ENCODE assay signal across 1 cellular context in the genomic region with DNA sequence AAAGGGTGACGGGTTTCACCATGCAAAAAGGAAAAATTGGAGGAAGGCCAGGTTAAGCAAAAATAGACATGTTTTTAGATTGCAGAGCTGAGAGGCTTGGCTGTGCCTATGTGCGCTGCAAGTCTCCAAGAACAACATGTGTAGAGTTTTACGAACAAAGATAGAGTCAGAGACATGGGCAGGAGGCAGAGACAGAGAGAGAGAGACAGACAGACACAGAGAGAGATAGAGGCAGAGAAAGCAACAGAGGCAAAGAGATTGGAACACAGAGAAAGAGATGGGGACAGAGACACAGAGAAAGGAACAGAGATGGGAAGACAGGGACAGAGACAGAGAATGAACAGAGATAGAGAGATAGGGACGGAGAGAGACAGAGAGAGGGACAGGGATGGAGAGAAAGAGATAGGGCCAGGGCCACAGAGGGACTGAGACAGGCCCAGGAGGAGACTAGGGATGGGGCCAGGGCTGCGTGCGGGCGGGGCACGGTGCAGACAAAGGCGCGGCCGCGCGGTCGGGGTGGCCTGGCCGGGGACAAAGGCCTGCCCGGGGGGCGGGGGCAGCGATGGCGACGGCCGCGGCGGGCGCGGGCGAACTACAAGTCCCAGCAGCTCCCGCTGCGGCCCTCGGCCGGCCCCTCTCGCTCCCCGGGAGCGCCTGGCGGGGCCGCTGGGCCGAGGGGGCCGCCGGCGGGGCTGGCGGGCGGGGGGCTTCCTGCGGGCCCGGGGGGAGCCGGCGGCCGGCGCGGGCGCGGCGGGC.
TF ChIP-seq lines count a peak whose summit lies in the region.

A gene (plus strand): TSS at position 633 of the 756 bp plus-strand sequence. CDS start 3,140 bp downstream, outside the sequence.

TF ChIP-seq in HepG2, 621 proteins besides CTCF, POLR2A, EP300 and RAD21 (continued from another document and continues in another):
- TF ChIP-seq, protein P1, sequence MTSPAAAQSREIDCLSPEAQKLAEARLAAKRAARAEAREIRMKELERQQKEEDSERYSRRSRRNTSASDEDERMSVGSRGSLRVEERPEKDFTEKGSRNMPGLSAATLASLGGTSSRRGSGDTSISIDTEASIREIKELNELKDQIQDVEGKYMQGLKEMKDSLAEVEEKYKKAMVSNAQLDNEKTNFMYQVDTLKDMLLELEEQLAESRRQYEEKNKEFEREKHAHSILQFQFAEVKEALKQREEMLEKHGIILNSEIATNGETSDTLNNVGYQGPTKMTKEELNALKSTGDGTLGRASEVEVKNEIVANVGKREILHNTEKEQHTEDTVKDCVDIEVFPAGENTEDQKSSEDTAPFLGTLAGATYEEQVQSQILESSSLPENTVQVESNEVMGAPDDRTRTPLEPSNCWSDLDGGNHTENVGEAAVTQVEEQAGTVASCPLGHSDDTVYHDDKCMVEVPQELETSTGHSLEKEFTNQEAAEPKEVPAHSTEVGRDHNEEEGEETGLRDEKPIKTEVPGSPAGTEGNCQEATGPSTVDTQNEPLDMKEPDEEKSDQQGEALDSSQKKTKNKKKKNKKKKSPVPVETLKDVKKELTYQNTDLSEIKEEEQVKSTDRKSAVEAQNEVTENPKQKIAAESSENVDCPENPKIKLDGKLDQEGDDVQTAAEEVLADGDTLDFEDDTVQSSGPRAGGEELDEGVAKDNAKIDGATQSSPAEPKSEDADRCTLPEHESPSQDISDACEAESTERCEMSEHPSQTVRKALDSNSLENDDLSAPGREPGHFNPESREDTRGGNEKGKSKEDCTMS (CRISPR knock-in tag; conservative IDR thresholded peaks at IDR 0.05), result no peak
- TF ChIP-seq ZKSCAN5 (CRISPR knock-in tag; IDR thresholded peaks at IDR 0.05) (no peak), TEAD3 (CRISPR knock-in tag; optimal IDR thresholded peaks at IDR 0.05; ENCODE audit: borderline replicate concordance) (peak; percentile 35), MBNL3 (CRISPR knock-in tag; conservative IDR thresholded peaks at IDR 0.05) (no peak), SIN3A (IDR thresholded peaks at IDR 0.05; ENCODE audit: borderline replicate concordance, low read depth, low read length) (no peak), MYC (CRISPR knock-in tag; IDR thresholded peaks at IDR 0.05; ENCODE audit: borderline replicate concordance) (peak; percentile 56), STAT5B (CRISPR knock-in tag; IDR thresholded peaks at IDR 0.05) (no peak), SUZ12 (IDR thresholded peaks at IDR 0.05; ENCODE audit: low read depth, low read length) (peak; percentile 40; the same call in 1 of the 2 replicates), MAF1 (CRISPR knock-in tag; IDR thresholded peaks at IDR 0.05; ENCODE audit: borderline replicate concordance) (no peak), SOX13 (IDR thresholded peaks at IDR 0.05) (no peak), SOX13 (CRISPR knock-in tag; conservative IDR thresholded peaks at IDR 0.05 in 1 of 2, IDR thresholded peaks at IDR 0.05 in 1 of 2) (peak in 1 of 2 experiments; percentile 71; a peak in 2 of 4 replicates), ZNF501 (CRISPR knock-in tag; IDR thresholded peaks at IDR 0.05) (no peak), MXI1 (IDR thresholded peaks at IDR 0.05; ENCODE audit: borderline replicate concordance, low read depth, low read length) (peak; percentile 12; the same call in 1 of the 3 replicates), SMAD9 (CRISPR knock-in tag; IDR thresholded peaks at IDR 0.05) (no peak), SMARCC2 (IDR thresholded peaks at IDR 0.05) (no peak), NBN (conservative IDR thresholded peaks at IDR 0.05) (no peak), POLR2AphosphoS2 (IDR thresholded peaks at IDR 0.05; ENCODE audit: low read depth, low read length) (no peak), GABPA (IDR thresholded peaks at IDR 0.05; ENCODE audit: low read depth, low read length) (0 out of 2 replicates have a peak, but pooled peaks have one; percentile 25), GABPA (CRISPR knock-in tag; IDR thresholded peaks at IDR 0.05; ENCODE audit: low read depth) (no peak), ZNF607 (CRISPR knock-in tag; IDR thresholded peaks at IDR 0.05; ENCODE audit: borderline replicate concordance) (no peak), IKZF4 (CRISPR knock-in tag; IDR thresholded peaks at IDR 0.05; ENCODE audit: borderline replicate concordance, low read depth, not compliant biosample characterization) (no peak), ZNF777 (CRISPR knock-in tag; IDR thresholded peaks at IDR 0.05) (no peak), NFRKB (IDR thresholded peaks at IDR 0.05) (no peak)
- TF ChIP-seq, protein P2, sequence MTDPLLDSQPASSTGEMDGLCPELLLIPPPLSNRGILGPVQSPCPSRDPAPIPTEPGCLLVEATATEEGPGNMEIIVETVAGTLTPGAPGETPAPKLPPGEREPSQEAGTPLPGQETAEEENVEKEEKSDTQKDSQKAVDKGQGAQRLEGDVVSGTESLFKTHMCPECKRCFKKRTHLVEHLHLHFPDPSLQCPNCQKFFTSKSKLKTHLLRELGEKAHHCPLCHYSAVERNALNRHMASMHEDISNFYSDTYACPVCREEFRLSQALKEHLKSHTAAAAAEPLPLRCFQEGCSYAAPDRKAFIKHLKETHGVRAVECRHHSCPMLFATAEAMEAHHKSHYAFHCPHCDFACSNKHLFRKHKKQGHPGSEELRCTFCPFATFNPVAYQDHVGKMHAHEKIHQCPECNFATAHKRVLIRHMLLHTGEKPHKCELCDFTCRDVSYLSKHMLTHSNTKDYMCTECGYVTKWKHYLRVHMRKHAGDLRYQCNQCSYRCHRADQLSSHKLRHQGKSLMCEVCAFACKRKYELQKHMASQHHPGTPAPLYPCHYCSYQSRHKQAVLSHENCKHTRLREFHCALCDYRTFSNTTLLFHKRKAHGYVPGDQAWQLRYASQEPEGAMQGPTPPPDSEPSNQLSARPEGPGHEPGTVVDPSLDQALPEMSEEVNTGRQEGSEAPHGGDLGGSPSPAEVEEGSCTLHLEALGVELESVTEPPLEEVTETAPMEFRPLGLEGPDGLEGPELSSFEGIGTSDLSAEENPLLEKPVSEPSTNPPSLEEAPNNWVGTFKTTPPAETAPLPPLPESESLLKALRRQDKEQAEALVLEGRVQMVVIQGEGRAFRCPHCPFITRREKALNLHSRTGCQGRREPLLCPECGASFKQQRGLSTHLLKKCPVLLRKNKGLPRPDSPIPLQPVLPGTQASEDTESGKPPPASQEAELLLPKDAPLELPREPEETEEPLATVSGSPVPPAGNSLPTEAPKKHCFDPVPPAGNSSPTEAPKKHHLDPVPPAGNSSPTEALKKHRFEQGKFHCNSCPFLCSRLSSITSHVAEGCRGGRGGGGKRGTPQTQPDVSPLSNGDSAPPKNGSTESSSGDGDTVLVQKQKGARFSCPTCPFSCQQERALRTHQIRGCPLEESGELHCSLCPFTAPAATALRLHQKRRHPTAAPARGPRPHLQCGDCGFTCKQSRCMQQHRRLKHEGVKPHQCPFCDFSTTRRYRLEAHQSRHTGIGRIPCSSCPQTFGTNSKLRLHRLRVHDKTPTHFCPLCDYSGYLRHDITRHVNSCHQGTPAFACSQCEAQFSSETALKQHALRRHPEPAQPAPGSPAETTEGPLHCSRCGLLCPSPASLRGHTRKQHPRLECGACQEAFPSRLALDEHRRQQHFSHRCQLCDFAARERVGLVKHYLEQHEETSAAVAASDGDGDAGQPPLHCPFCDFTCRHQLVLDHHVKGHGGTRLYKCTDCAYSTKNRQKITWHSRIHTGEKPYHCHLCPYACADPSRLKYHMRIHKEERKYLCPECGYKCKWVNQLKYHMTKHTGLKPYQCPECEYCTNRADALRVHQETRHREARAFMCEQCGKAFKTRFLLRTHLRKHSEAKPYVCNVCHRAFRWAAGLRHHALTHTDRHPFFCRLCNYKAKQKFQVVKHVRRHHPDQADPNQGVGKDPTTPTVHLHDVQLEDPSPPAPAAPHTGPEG (CRISPR knock-in tag; IDR thresholded peaks at IDR 0.05), result peak; percentile 77
- TF ChIP-seq, protein P3, sequence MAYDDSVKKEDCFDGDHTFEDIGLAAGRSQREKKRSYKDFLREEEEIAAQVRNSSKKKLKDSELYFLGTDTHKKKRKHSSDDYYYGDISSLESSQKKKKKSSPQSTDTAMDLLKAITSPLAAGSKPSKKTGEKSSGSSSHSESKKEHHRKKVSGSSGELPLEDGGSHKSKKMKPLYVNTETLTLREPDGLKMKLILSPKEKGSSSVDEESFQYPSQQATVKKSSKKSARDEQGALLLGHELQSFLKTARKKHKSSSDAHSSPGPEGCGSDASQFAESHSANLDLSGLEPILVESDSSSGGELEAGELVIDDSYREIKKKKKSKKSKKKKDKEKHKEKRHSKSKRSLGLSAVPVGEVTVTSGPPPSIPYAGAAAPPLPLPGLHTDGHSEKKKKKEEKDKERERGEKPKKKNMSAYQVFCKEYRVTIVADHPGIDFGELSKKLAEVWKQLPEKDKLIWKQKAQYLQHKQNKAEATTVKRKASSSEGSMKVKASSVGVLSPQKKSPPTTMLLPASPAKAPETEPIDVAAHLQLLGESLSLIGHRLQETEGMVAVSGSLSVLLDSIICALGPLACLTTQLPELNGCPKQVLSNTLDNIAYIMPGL (CRISPR knock-in tag; IDR thresholded peaks at IDR 0.05; ENCODE audit: borderline replicate concordance in 1 of 2, low read depth in 1 of 2), result 0 out of 4 replicates have a peak, but pooled peaks of 1 of the 2 experiments have one; percentile 0
- TF ChIP-seq, protein P4, sequence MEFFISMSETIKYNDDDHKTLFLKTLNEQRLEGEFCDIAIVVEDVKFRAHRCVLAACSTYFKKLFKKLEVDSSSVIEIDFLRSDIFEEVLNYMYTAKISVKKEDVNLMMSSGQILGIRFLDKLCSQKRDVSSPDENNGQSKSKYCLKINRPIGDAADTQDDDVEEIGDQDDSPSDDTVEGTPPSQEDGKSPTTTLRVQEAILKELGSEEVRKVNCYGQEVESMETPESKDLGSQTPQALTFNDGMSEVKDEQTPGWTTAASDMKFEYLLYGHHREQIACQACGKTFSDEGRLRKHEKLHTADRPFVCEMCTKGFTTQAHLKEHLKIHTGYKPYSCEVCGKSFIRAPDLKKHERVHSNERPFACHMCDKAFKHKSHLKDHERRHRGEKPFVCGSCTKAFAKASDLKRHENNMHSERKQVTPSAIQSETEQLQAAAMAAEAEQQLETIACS (CRISPR knock-in tag; IDR thresholded peaks at IDR 0.05), result no peak
- TF ChIP-seq, protein P5, sequence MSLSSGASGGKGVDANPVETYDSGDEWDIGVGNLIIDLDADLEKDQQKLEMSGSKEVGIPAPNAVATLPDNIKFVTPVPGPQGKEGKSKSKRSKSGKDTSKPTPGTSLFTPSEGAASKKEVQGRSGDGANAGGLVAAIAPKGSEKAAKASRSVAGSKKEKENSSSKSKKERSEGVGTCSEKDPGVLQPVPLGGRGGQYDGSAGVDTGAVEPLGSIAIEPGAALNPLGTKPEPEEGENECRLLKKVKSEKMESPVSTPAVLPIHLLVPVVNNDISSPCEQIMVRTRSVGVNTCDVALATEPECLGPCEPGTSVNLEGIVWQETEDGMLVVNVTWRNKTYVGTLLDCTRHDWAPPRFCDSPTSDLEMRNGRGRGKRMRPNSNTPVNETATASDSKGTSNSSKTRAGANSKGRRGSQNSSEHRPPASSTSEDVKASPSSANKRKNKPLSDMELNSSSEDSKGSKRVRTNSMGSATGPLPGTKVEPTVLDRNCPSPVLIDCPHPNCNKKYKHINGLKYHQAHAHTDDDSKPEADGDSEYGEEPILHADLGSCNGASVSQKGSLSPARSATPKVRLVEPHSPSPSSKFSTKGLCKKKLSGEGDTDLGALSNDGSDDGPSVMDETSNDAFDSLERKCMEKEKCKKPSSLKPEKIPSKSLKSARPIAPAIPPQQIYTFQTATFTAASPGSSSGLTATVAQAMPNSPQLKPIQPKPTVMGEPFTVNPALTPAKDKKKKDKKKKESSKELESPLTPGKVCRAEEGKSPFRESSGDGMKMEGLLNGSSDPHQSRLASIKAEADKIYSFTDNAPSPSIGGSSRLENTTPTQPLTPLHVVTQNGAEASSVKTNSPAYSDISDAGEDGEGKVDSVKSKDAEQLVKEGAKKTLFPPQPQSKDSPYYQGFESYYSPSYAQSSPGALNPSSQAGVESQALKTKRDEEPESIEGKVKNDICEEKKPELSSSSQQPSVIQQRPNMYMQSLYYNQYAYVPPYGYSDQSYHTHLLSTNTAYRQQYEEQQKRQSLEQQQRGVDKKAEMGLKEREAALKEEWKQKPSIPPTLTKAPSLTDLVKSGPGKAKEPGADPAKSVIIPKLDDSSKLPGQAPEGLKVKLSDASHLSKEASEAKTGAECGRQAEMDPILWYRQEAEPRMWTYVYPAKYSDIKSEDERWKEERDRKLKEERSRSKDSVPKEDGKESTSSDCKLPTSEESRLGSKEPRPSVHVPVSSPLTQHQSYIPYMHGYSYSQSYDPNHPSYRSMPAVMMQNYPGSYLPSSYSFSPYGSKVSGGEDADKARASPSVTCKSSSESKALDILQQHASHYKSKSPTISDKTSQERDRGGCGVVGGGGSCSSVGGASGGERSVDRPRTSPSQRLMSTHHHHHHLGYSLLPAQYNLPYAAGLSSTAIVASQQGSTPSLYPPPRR (CRISPR knock-in tag; IDR thresholded peaks at IDR 0.05; ENCODE audit: borderline replicate concordance), result no peak
- TF ChIP-seq, protein P6, sequence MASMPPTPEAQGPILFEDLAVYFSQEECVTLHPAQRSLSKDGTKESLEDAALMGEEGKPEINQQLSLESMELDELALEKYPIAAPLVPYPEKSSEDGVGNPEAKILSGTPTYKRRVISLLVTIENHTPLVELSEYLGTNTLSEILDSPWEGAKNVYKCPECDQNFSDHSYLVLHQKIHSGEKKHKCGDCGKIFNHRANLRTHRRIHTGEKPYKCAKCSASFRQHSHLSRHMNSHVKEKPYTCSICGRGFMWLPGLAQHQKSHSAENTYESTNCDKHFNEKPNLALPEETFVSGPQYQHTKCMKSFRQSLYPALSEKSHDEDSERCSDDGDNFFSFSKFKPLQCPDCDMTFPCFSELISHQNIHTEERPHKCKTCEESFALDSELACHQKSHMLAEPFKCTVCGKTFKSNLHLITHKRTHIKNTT (CRISPR knock-in tag; IDR thresholded peaks at IDR 0.05), result no peak
- TF ChIP-seq, protein P7, sequence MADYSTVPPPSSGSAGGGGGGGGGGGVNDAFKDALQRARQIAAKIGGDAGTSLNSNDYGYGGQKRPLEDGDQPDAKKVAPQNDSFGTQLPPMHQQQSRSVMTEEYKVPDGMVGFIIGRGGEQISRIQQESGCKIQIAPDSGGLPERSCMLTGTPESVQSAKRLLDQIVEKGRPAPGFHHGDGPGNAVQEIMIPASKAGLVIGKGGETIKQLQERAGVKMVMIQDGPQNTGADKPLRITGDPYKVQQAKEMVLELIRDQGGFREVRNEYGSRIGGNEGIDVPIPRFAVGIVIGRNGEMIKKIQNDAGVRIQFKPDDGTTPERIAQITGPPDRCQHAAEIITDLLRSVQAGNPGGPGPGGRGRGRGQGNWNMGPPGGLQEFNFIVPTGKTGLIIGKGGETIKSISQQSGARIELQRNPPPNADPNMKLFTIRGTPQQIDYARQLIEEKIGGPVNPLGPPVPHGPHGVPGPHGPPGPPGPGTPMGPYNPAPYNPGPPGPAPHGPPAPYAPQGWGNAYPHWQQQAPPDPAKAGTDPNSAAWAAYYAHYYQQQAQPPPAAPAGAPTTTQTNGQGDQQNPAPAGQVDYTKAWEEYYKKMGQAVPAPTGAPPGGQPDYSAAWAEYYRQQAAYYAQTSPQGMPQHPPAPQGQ (CRISPR knock-in tag; IDR thresholded peaks at IDR 0.05; ENCODE audit: borderline replicate concordance), result no peak
- TF ChIP-seq, protein P8, sequence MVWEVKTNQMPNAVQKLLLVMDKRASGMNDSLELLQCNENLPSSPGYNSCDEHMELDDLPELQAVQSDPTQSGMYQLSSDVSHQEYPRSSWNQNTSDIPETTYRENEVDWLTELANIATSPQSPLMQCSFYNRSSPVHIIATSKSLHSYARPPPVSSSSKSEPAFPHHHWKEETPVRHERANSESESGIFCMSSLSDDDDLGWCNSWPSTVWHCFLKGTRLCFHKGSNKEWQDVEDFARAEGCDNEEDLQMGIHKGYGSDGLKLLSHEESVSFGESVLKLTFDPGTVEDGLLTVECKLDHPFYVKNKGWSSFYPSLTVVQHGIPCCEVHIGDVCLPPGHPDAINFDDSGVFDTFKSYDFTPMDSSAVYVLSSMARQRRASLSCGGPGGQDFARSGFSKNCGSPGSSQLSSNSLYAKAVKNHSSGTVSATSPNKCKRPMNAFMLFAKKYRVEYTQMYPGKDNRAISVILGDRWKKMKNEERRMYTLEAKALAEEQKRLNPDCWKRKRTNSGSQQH (CRISPR knock-in tag; IDR thresholded peaks at IDR 0.05; ENCODE audit: low read depth), result no peak
- TF ChIP-seq, protein P9, sequence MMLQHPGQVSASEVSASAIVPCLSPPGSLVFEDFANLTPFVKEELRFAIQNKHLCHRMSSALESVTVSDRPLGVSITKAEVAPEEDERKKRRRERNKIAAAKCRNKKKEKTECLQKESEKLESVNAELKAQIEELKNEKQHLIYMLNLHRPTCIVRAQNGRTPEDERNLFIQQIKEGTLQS (CRISPR knock-in tag; IDR thresholded peaks at IDR 0.05), result no peak
